ENCODE assay signal across 8 cellular contexts in genomic region chr14:103562135-103562384, GRCh38. TPM values are rescaled to one million over a fixed set of nuclear protein-coding genes. Genes with fewer than 3 reads are reported as not detected.
DNase-seq lines count a peak whose midpoint lies in the region; ATAC-seq and FAIRE-seq lines count a peak whose summit lies in the region.

No MANE protein-coding gene starts in this region.

- H3K27me3 ChIP-seq in iPS-18a (ENCODE audit: control insufficient read depth, insufficient read depth, low read length), result no peaks in the 10 kb centered on the region
- no peaks in the 10 kb centered on the region for H3K27me3 ChIP-seq in subcutaneous abdominal adipose tissue (ENCODE audit: control insufficient read depth in 5 of 5, insufficient read depth in 4 of 5, low read length in 5 of 5)

- FAIRE-seq in GM18507 (lab: Jason Lieb, UNC), result no peak

- H3K27ac ChIP-seq in iPS-18a (ENCODE audit: low read length) (peak overlapping the region; percentile 18), subcutaneous abdominal adipose tissue (ENCODE audit: low read depth, low read length) (peak overlapping the region; percentile 98)

- intact Hi-C loops in activated T-helper 2 cell treated with anti-CD3 and anti-CD28 coated beads, Interferon-gamma antibody, Interleukin-2, Interleukin-4, amounts not matched to agents 10 μg/mL and 5 μg/mL and 100 μg/mL, durations not matched to agents 14 hours and 24 hours and 36 hours (cut with micrococcal nuclease), result loop anchor here (1.0 to 10.0 kb wide), 5 partner anchors 33 to 228 kb away; partner anchors contain the start of genes EIF5, KLC1, TRMT61A and XRCC3
- intact Hi-C loops in left colon (cut with DNase I, micrococcal nuclease), result no loop called here

- H3K9me3 Mint-ChIP-seq in activated T-helper 2 cell treated with anti-CD3 and anti-CD28 coated beads, Interferon-gamma antibody, Interleukin-2, Interleukin-4, amounts not matched to agents 10 μg/mL and 5 μg/mL and 100 μg/mL, durations not matched to agents 14 hours and 24 hours and 36 hours, result no peaks in the 10 kb centered on the region

- peak overlapping the region; percentile 83 for H3K9ac ChIP-seq in iPS-18a (ENCODE audit: low read length)
- H3K9ac ChIP-seq in subcutaneous abdominal adipose tissue (ENCODE audit: low read length in 5 of 5), result peak overlapping the region; percentile 87 to 96 (median 88)

- H3K36me3 ChIP-seq in iPS-18a (ENCODE audit: control insufficient read depth, low read depth, low read length) (peaks cover 26% of the 10 kb centered on the region), subcutaneous abdominal adipose tissue (ENCODE audit: control insufficient read depth in 5 of 5, insufficient read depth in 5 of 5, low read length in 5 of 5) (peaks cover 0 to 26% (median 15%) of the 10 kb centered on the region in 5 donors)

- peak; percentile 31 for ATAC-seq in HG03097 (IDR thresholded peaks at IDR 0.05; ENCODE audit: low FRiP score, unreplicated experiment)
- no peak for ATAC-seq in left colon

- no peaks in the 10 kb centered on the region for H3K9me3 ChIP-seq in iPS-18a (ENCODE audit: control insufficient read depth, low read depth, low read length)
- H3K9me3 ChIP-seq in subcutaneous abdominal adipose tissue (ENCODE audit: control insufficient read depth in 5 of 5, low read length in 5 of 5), result no peaks in the 10 kb centered on the region

- H3K27me3 Mint-ChIP-seq in activated T-helper 2 cell treated with anti-CD3 and anti-CD28 coated beads, Interferon-gamma antibody, Interleukin-2, Interleukin-4, amounts not matched to agents 10 μg/mL and 5 μg/mL and 100 μg/mL, durations not matched to agents 14 hours and 24 hours and 36 hours (ENCODE audit: low read depth), result no peaks in the 10 kb centered on the region

- peaks cover 38% of the 10 kb centered on the region for H3K4me1 Mint-ChIP-seq in activated T-helper 2 cell treated with anti-CD3 and anti-CD28 coated beads, Interferon-gamma antibody, Interleukin-2, Interleukin-4, amounts not matched to agents 10 μg/mL and 5 μg/mL and 100 μg/mL, durations not matched to agents 14 hours and 24 hours and 36 hours (ENCODE audit: low read depth)

- DNase-seq in GM18507 (ENCODE audit: extremely low spot score, insufficient read length, low read depth) (peak; percentile 23), left colon (no peak), DMS79 (lab: John Stamatoyannopoulos, UW) (no peak)
- peak; percentile 52 for DNase-seq in activated T-helper 2 cell treated with anti-CD3 and anti-CD28 coated beads, Interferon-gamma antibody, Interleukin-2, Interleukin-4, amounts not matched to agents 10 μg/mL and 5 μg/mL and 100 μg/mL, durations not matched to agents 14 hours and 24 hours and 36 hours (ENCODE audit: low spot score)
- DNase-seq in stimulated activated naive CD4-positive, alpha-beta T cell treated with Interleukin-2 at 50 U/mL for 16 hours (lab: John Stamatoyannopoulos, UW), result no peak

- peak overlapping the region; percentile 74 for H3K27ac Mint-ChIP-seq in activated T-helper 2 cell treated with anti-CD3 and anti-CD28 coated beads, Interferon-gamma antibody, Interleukin-2, Interleukin-4, amounts not matched to agents 10 μg/mL and 5 μg/mL and 100 μg/mL, durations not matched to agents 14 hours and 24 hours and 36 hours

- H3K4me1 ChIP-seq in iPS-18a (ENCODE audit: control insufficient read depth, low read depth, low read length), result peaks cover 6% of the 10 kb centered on the region
- peaks cover 23 to 67% (median 64%) of the 10 kb centered on the region in 5 donors for H3K4me1 ChIP-seq in subcutaneous abdominal adipose tissue (ENCODE audit: control insufficient read depth in 5 of 5, insufficient read depth in 5 of 5, low read length in 5 of 5)

- peaks cover 40% of the 10 kb centered on the region for H3K36me3 Mint-ChIP-seq in activated T-helper 2 cell treated with anti-CD3 and anti-CD28 coated beads, Interferon-gamma antibody, Interleukin-2, Interleukin-4, amounts not matched to agents 10 μg/mL and 5 μg/mL and 100 μg/mL, durations not matched to agents 14 hours and 24 hours and 36 hours (ENCODE audit: low read depth)

- peak overlapping the region; percentile 83 for H3K4me3 ChIP-seq in iPS-18a (ENCODE audit: low read length)
- H3K4me3 ChIP-seq in subcutaneous abdominal adipose tissue (ENCODE audit: low read depth in 1 of 5, low read length in 5 of 5), result peak overlapping the region; percentile 81 to 95 (median 91)

- peak overlapping the region; percentile 95 for H3K4me3 Mint-ChIP-seq in activated T-helper 2 cell treated with anti-CD3 and anti-CD28 coated beads, Interferon-gamma antibody, Interleukin-2, Interleukin-4, amounts not matched to agents 10 μg/mL and 5 μg/mL and 100 μg/mL, durations not matched to agents 14 hours and 24 hours and 36 hours (ENCODE audit: low read depth)

RNA-seq across cellular contexts. Expression of gene BAG5, which starts 0.4 kb away (rescaled TPM):
- total RNA-seq in activated T-helper 2 cell treated with anti-CD3 and anti-CD28 coated beads, Interferon-gamma antibody, Interleukin-2, Interleukin-4, amounts not matched to agents 10 μg/mL and 5 μg/mL and 100 μg/mL, durations not matched to agents 14 hours and 24 hours and 36 hours, result 28.2 and 29.2 TPM in 2 replicates
- 10 to 100 TPM; 27.0 to 29.9 TPM for total RNA-seq in left colon

RNA-seq across cellular contexts. Expression of gene COA8, which starts 0.7 kb away (rescaled TPM):
- 31.9 and 33.5 TPM in 2 replicates for total RNA-seq in activated T-helper 2 cell treated with anti-CD3 and anti-CD28 coated beads, Interferon-gamma antibody, Interleukin-2, Interleukin-4, amounts not matched to agents 10 μg/mL and 5 μg/mL and 100 μg/mL, durations not matched to agents 14 hours and 24 hours and 36 hours
- total RNA-seq in left colon, result 10 to 100 TPM; 27.4 to 33.4 TPM

RNA-seq across cellular contexts. Expression of gene TRMT61A, which starts 33.1 kb away (rescaled TPM):
- 13.7 and 15.0 TPM in 2 replicates for total RNA-seq in activated T-helper 2 cell treated with anti-CD3 and anti-CD28 coated beads, Interferon-gamma antibody, Interleukin-2, Interleukin-4, amounts not matched to agents 10 μg/mL and 5 μg/mL and 100 μg/mL, durations not matched to agents 14 hours and 24 hours and 36 hours
- 10 to 100 TPM; 10.1 to 10.6 TPM for total RNA-seq in left colon

RNA-seq across cellular contexts. Expression of gene CKB, which starts 39.4 kb away (rescaled TPM):
- 14.0 and 15.3 TPM in 2 replicates for total RNA-seq in activated T-helper 2 cell treated with anti-CD3 and anti-CD28 coated beads, Interferon-gamma antibody, Interleukin-2, Interleukin-4, amounts not matched to agents 10 μg/mL and 5 μg/mL and 100 μg/mL, durations not matched to agents 14 hours and 24 hours and 36 hours
- total RNA-seq in left colon, result 1,000 to 10,000 TPM; 1,945 to 3,680 TPM

Comparison
In these comparisons a context has a peak if more than half of its experiments do, and no peak if none do; other contexts are left out.
1. DNase-seq: peak in GM18507 (single experiment) and activated T-helper 2 cell treated with anti-CD3 and anti-CD28 coated beads, Interferon-gamma antibody, Interleukin-2, Interleukin-4, amounts not matched to agents 10 μg/mL and 5 μg/mL and 100 μg/mL, durations not matched to agents 14 hours and 24 hours and 36 hours (single experiment); none in left colon (0 of 2), stimulated activated naive CD4-positive, alpha-beta T cell treated with Interleukin-2 at 50 U/mL for 16 hours (single experiment) and DMS79 (single experiment).